In genomic region chr11:20369816-20370215, GRCh38 we compare ENCODE assay signal across 18 cellular contexts. TPM values are rescaled to one million over a fixed set of nuclear protein-coding genes. Genes with fewer than 3 reads are reported as not detected.
DNase-seq lines count a peak whose midpoint lies in the region; ATAC-seq, FAIRE-seq and TF ChIP-seq lines count a peak whose summit lies in the region.
"Had no signal": no experiment of that assay in that cellular context is flagged by ENCODE, and none has a peak within 500 bp of the region (broad histone marks: within the 10 kb centered on the region; RNA-seq: fewer than 3 reads in every experiment).

No MANE protein-coding gene starts in this region.

- in situ Hi-C loops in HAP-1 (cut with MboI; ENCODE audit: low sequenced_read_pairs), result loop anchor here (25.0 kb wide), 1 partner anchor 242 kb away; no protein-coding TSS in a partner anchor
- in situ Hi-C loops in K562 (cut with MboI), result no loop called here

- H3K9me3 ChIP-seq in HAP-1, result no peaks in the 10 kb centered on the region
- no peaks in the 10 kb centered on the region for H3K9me3 ChIP-seq in K562 (replicated peaks; ENCODE audit: control insufficient read depth, insufficient read depth, low read depth, low read length)
- H3K9me3 ChIP-seq in osteoblast (ENCODE audit: low read depth, low read length), result no peaks in the 10 kb centered on the region

- WGBS in K562 (ENCODE audit: insufficient coverage, low coverage, missing lambda C conversion rate), result 67% methylated on average over 1 of the region's 1 CpG

- H3K9me3 Mint-ChIP-seq in activated CD8-positive, alpha-beta T cell treated with anti-CD3 and anti-CD28 coated beads for 36 hours, result peaks cover 1% of the 10 kb centered on the region
- H3K9me3 Mint-ChIP-seq in activated CD8-positive, alpha-beta T cell treated with anti-CD3 and anti-CD28 coated beads, Interleukin-2, amount 10 ng/mL, durations not matched to agents 7 days and 5 days (ENCODE audit: insufficient read depth), result no peaks in the 10 kb centered on the region
- H3K9me3 Mint-ChIP-seq: CD4-positive, alpha-beta T cell had no signal

- peak overlapping the region; percentile 79; the same call in 1 of the 3 replicates for H3K27ac ChIP-seq in K562 (ENCODE audit: extremely low read depth, low read depth, low read length)
- peak overlapping the region; percentile 33 for H3K27ac ChIP-seq in substantia nigra (ENCODE audit: low read depth, low read length, poor library complexity, severe bottlenecking)
- H3K27ac ChIP-seq in osteoblast (ENCODE audit: low read depth, low read length), result no peak overlapping the region

- H3K36me3 Mint-ChIP-seq in activated CD8-positive, alpha-beta T cell treated with anti-CD3 and anti-CD28 coated beads for 36 hours (ENCODE audit: low read depth), result peaks cover 64% of the 10 kb centered on the region
- H3K36me3 Mint-ChIP-seq in activated CD8-positive, alpha-beta T cell treated with anti-CD3 and anti-CD28 coated beads, Interleukin-2, amount 10 ng/mL, durations not matched to agents 7 days and 5 days (ENCODE audit: low read depth), result peaks cover 40% of the 10 kb centered on the region

- TF ChIP-seq POLR2A in K562 (conservative IDR thresholded peaks at IDR 0.05), result no peak

- DNase-seq in activated CD8-positive, alpha-beta T cell treated with anti-CD3 and anti-CD28 coated beads for 36 hours, result no peak
- no peak for DNase-seq in activated CD8-positive, alpha-beta T cell treated with anti-CD3 and anti-CD28 coated beads, Interleukin-2, amount 10 ng/mL, durations not matched to agents 7 days and 5 days
- DNase-seq in HAP-1 (ENCODE audit: low spot score in 2 of 2), result peak; percentile 78 to 84
- DNase-seq in K562 (ENCODE audit: extremely low read depth in 1 of 4, low spot score in 3 of 4), result peak in 1 of 4 experiments; percentile 47
- peak in 3 of 49 donors; percentile 12 to 38 (median 19) for DNase-seq in substantia nigra (lab: John Stamatoyannopoulos, UW)
- DNase-seq in osteoblast (ENCODE audit: insufficient read length, low spot score, missing footprints), result no peak
- no peak for DNase-seq in AG08396 (ENCODE audit: low spot score)
- DNase-seq: AML-193; CD4-positive, alpha-beta T cell; DMS79; MV-4-11; NCI-H1417; NCI-H2029; NCI-H510A treated with DMSO at 0.1 percent for 48 hours; SHP77 treated with DMSO at 0.1 percent for 48 hours had no signal

- H3K27me3 Mint-ChIP-seq in activated CD8-positive, alpha-beta T cell treated with anti-CD3 and anti-CD28 coated beads for 36 hours, result no peaks in the 10 kb centered on the region
- no peaks in the 10 kb centered on the region for H3K27me3 Mint-ChIP-seq in activated CD8-positive, alpha-beta T cell treated with anti-CD3 and anti-CD28 coated beads, Interleukin-2, amount 10 ng/mL, durations not matched to agents 7 days and 5 days (ENCODE audit: low read depth)
- H3K27me3 Mint-ChIP-seq: CD4-positive, alpha-beta T cell had no signal

- no peaks in the 10 kb centered on the region for H3K27me3 ChIP-seq in HAP-1 (ENCODE audit: low read depth)
- H3K27me3 ChIP-seq in K562 (ENCODE audit: control insufficient read depth in 2 of 2, insufficient read depth in 2 of 2, low read length in 2 of 2), result no peaks in the 10 kb centered on the region
- no peaks in the 10 kb centered on the region for H3K27me3 ChIP-seq in osteoblast (ENCODE audit: insufficient read depth, low read length)

- H3K36me3 ChIP-seq in HAP-1 (replicated peaks), result no peaks in the 10 kb centered on the region
- H3K36me3 ChIP-seq in K562 (ENCODE audit: control insufficient read depth, insufficient read depth, low read length), result peaks cover 29% of the 10 kb centered on the region
- H3K36me3 ChIP-seq in osteoblast (ENCODE audit: insufficient read depth, low read length), result peaks cover 7% of the 10 kb centered on the region

- H3K9ac ChIP-seq in K562 (ENCODE audit: insufficient read depth in 1 of 2, low read depth in 2 of 2, low read length in 2 of 2), result no peak overlapping the region

- H3K4me3 ChIP-seq in HAP-1 (no peak overlapping the region), K562 (no peak overlapping the region), osteoblast (ENCODE audit: insufficient read depth, low read length) (no peak overlapping the region)

- TF ChIP-seq RAD21 in K562 (CRISPR knock-in tag; conservative IDR thresholded peaks at IDR 0.05 in 1 of 2, IDR thresholded peaks at IDR 0.05 in 1 of 2), result no peak

- H3K4me2 ChIP-seq in K562 (ENCODE audit: insufficient read depth, low read length) (no peak overlapping the region), osteoblast (ENCODE audit: insufficient read depth, low read length) (no peak overlapping the region)

- ATAC-seq in activated CD8-positive, alpha-beta T cell treated with anti-CD3 and anti-CD28 coated beads for 36 hours, result no peak
- ATAC-seq in activated CD8-positive, alpha-beta T cell treated with anti-CD3 and anti-CD28 coated beads, Interleukin-2, amount 10 ng/mL, durations not matched to agents 7 days and 5 days, result no peak
- no peak for ATAC-seq in K562
- no peak for ATAC-seq in GM18511 (IDR thresholded peaks at IDR 0.05; ENCODE audit: unreplicated experiment)
- ATAC-seq: HCT116 had no signal

- H3K79me2 ChIP-seq in K562 (ENCODE audit: control insufficient read depth, insufficient read depth, low read length) (peaks cover 24% of the 10 kb centered on the region), osteoblast (ENCODE audit: insufficient read depth, low read length) (peaks cover 15% of the 10 kb centered on the region)

- peaks cover 22% of the 10 kb centered on the region for H3K4me1 ChIP-seq in HAP-1
- H3K4me1 ChIP-seq in K562 (replicated peaks in 1 of 2; ENCODE audit: control insufficient read depth in 2 of 2, insufficient read depth in 2 of 2, low read length in 2 of 2), result peaks cover 3 to 42% of the 10 kb centered on the region in 2 experiments; a peak in 4 of 5 replicates
- peaks cover 24% of the 10 kb centered on the region for H3K4me1 ChIP-seq in osteoblast (ENCODE audit: insufficient read depth, low read length)

- BruUV-seq in K562 (replicated peaks; lab: Mats Ljungman, UMichigan), result no TSS peak

- H3K9me1 ChIP-seq in K562 (ENCODE audit: control insufficient read depth, insufficient read depth, low read length), result no peaks in the 10 kb centered on the region

- peak overlapping the region; percentile 38 for H3K27ac Mint-ChIP-seq in activated CD8-positive, alpha-beta T cell treated with anti-CD3 and anti-CD28 coated beads for 36 hours
- H3K27ac Mint-ChIP-seq in activated CD8-positive, alpha-beta T cell treated with anti-CD3 and anti-CD28 coated beads, Interleukin-2, amount 10 ng/mL, durations not matched to agents 7 days and 5 days, result no peak overlapping the region
- H3K27ac Mint-ChIP-seq: CD4-positive, alpha-beta T cell had no signal

- CTCF ChIA-PET in activated CD8-positive, alpha-beta T cell treated with anti-CD3 and anti-CD28 coated beads for 36 hours (lab: Charles Lee), result interaction anchor here (0.9 to 1.6 kb wide), 2 partner anchors 17 to 242 kb away, joined by 3 to 6 read pairs; no protein-coding TSS in a partner anchor
- CTCF ChIA-PET in activated CD8-positive, alpha-beta T cell treated with anti-CD3 and anti-CD28 coated beads, Interleukin-2, amount 10 ng/mL, durations not matched to agents 7 days and 5 days (lab: Charles Lee), result interaction anchor here (1.8 kb wide), 1 partner anchor 9 kb away, joined by 4 read pairs; no protein-coding TSS in a partner anchor
- CTCF ChIA-PET in K562 (lab: Yijun Ruan, JAX; ENCODE audit: low intra/inter-chr PET ratio), result interaction anchor here (0.7 kb wide), 1 partner anchor 1196 kb away, joined by 3 read pairs; no protein-coding TSS in a partner anchor

- no peak for TF ChIP-seq EP300 in K562 (IDR thresholded peaks at IDR 0.05; ENCODE audit: low read length)

- POLR2A ChIA-PET in activated CD8-positive, alpha-beta T cell treated with anti-CD3 and anti-CD28 coated beads for 36 hours (lab: Charles Lee), result no interaction called here
- POLR2A ChIA-PET in activated CD8-positive, alpha-beta T cell treated with anti-CD3 and anti-CD28 coated beads, Interleukin-2, amount 10 ng/mL, durations not matched to agents 7 days and 5 days (lab: Charles Lee), result no interaction called here
- POLR2A ChIA-PET in K562 (lab: Yijun Ruan, JAX), result no interaction called here

- FAIRE-seq in K562 (lab: Jason Lieb, UNC), result no peak

- peaks cover 41% of the 10 kb centered on the region for H3K4me1 Mint-ChIP-seq in activated CD8-positive, alpha-beta T cell treated with anti-CD3 and anti-CD28 coated beads for 36 hours (ENCODE audit: low read depth)
- H3K4me1 Mint-ChIP-seq in activated CD8-positive, alpha-beta T cell treated with anti-CD3 and anti-CD28 coated beads, Interleukin-2, amount 10 ng/mL, durations not matched to agents 7 days and 5 days (ENCODE audit: low read depth), result peaks cover 41% of the 10 kb centered on the region

- TF ChIP-seq CTCF in activated CD8-positive, alpha-beta T cell treated with anti-CD3 and anti-CD28 coated beads for 36 hours (IDR thresholded peaks at IDR 0.05), result no peak
- TF ChIP-seq CTCF in K562 (IDR thresholded peaks at IDR 0.05 in 2 of 3, conservative IDR thresholded peaks at IDR 0.05 in 1 of 3; ENCODE audit: insufficient read depth in 2 of 3, low read depth in 1 of 3, low read length in 3 of 3) (no peak), osteoblast (IDR thresholded peaks at IDR 0.05; ENCODE audit: extremely low read depth, low read depth, low read length) (no peak)

- intact Hi-C loops in activated CD8-positive, alpha-beta T cell treated with anti-CD3 and anti-CD28 coated beads for 36 hours (cut with micrococcal nuclease), result no loop called here
- intact Hi-C loops in K562 (cut with micrococcal nuclease), result no loop called here

- no peak overlapping the region for H2AFZ ChIP-seq in K562 (ENCODE audit: low read depth, low read length)
- no peak overlapping the region for H2AFZ ChIP-seq in osteoblast (ENCODE audit: low read length)

- no peak overlapping the region for H3K4me3 Mint-ChIP-seq in activated CD8-positive, alpha-beta T cell treated with anti-CD3 and anti-CD28 coated beads for 36 hours
- H3K4me3 Mint-ChIP-seq in activated CD8-positive, alpha-beta T cell treated with anti-CD3 and anti-CD28 coated beads, Interleukin-2, amount 10 ng/mL, durations not matched to agents 7 days and 5 days, result no peak overlapping the region
- H3K4me3 Mint-ChIP-seq: CD4-positive, alpha-beta T cell had no signal

- H4K20me1 ChIP-seq in K562 (replicated peaks; ENCODE audit: control insufficient read depth, insufficient read depth, low read length) (no peaks in the 10 kb centered on the region), osteoblast (ENCODE audit: insufficient read depth, low read length) (no peaks in the 10 kb centered on the region)

RNA-seq across cellular contexts. Expression of gene HTATIP2, which starts 6.3 kb away (rescaled TPM):
- total RNA-seq in activated CD8-positive, alpha-beta T cell treated with anti-CD3 and anti-CD28 coated beads for 36 hours, result 10 to 100 TPM; 42.8 to 44.8 TPM
- 10 to 100 TPM; 30.5 to 33.2 TPM for total RNA-seq in activated CD8-positive, alpha-beta T cell treated with anti-CD3 and anti-CD28 coated beads, Interleukin-2, amount 10 ng/mL, durations not matched to agents 7 days and 5 days
- 26.5 and 48.5 TPM in 2 replicates for total RNA-seq in K562 (2011; cell fraction: chromatin; rRNA removed; ENCODE audit: low replicate concordance)
- total RNA-seq in K562 (2011; cell fraction: nucleolus; rRNA removed), result 24.3 and 26.2 TPM in 2 replicates
- 35.4 and 42.0 TPM in 2 replicates for total RNA-seq in K562 (2011; cell fraction: nucleoplasm; rRNA removed)
- total RNA-seq in K562 (2014; rRNA removed), result 49.6 and 59.9 TPM in 2 replicates
- 57.4 and 63.7 TPM in 2 replicates for total RNA-seq in K562 (2014; rRNA removed; fragmentation: Illumina TruSeq; extraction: Trizol)
- total RNA-seq in K562 (2015; rRNA removed; fragmentation: Illumina TruSeq; extraction: Trizol), result 46.9 and 52.4 TPM in 2 replicates
- total RNA-seq in K562 (2021), result 45.7 and 48.3 TPM in 2 replicates
- 43.4 and 64.4 TPM in 2 replicates for polyA plus RNA-seq in K562 (2011; rRNA removed)
- 15.9 and 29.8 TPM in 2 replicates for polyA plus RNA-seq in K562 (2011; cell fraction: cytosol; rRNA removed)
- 23.9 and 34.4 TPM in 2 replicates for polyA plus RNA-seq in K562 (2011; cell fraction: nucleus; rRNA removed)
- 62.2 and 81.0 TPM in 2 replicates for polyA plus RNA-seq in K562 (2012)
- polyA plus RNA-seq in K562 (2014; fragmentation: Illumina TruSeq; extraction: Trizol), result 51.8 and 65.7 TPM in 2 replicates
- 10 to 100 TPM; 89.7 to 90.9 TPM for polyA plus RNA-seq in K562 (2014; fragmentation: Nextera tagmentation; extraction: Ambion mirVana)
- 70.4 and 74.2 TPM in 2 replicates for polyA plus RNA-seq in K562 (2014; rRNA removed)
- 49.7 and 57.3 TPM in 2 replicates for polyA minus RNA-seq in K562 (2011; rRNA and poly(A)+ RNA removed)
- 9.2 and 21.1 TPM in 2 replicates for polyA minus RNA-seq in K562 (2011; cell fraction: cytosol; rRNA and poly(A)+ RNA removed)
- polyA minus RNA-seq in K562 (2011; cell fraction: nucleus; rRNA and poly(A)+ RNA removed), result 13.9 and 16.1 TPM in 2 replicates
- 24.2 and 46.3 TPM in 2 replicates for total RNA-seq in osteoblast
- total RNA-seq: G401 had no signal

RNA-seq across cellular contexts. Expression of gene PRMT3, which starts 17.7 kb away (rescaled TPM):
- 10 to 100 TPM; 33.3 to 36.4 TPM for total RNA-seq in activated CD8-positive, alpha-beta T cell treated with anti-CD3 and anti-CD28 coated beads for 36 hours
- 10 to 100 TPM; 17.1 to 19.9 TPM for total RNA-seq in activated CD8-positive, alpha-beta T cell treated with anti-CD3 and anti-CD28 coated beads, Interleukin-2, amount 10 ng/mL, durations not matched to agents 7 days and 5 days
- total RNA-seq in K562 (2011; cell fraction: chromatin; rRNA removed; ENCODE audit: low replicate concordance), result 37.6 and 85.1 TPM in 2 replicates
- total RNA-seq in K562 (2011; cell fraction: nucleolus; rRNA removed), result 27.8 and 29.6 TPM in 2 replicates
- total RNA-seq in K562 (2011; cell fraction: nucleoplasm; rRNA removed), result 42.1 and 62.3 TPM in 2 replicates
- total RNA-seq in K562 (2014; rRNA removed) (45.4 and 46.4 TPM in 2 replicates), K562 (2014; rRNA removed; fragmentation: Illumina TruSeq; extraction: Trizol) (55.8 and 64.1 TPM in 2 replicates), K562 (2015; rRNA removed; fragmentation: Illumina TruSeq; extraction: Trizol) (43.7 and 44.2 TPM in 2 replicates), K562 (2021) (43.2 and 44.7 TPM in 2 replicates), osteoblast (20.3 and 20.6 TPM in 2 replicates)
- polyA plus RNA-seq in K562 (2011; rRNA removed) (36.3 and 62.1 TPM in 2 replicates), K562 (2014; fragmentation: Illumina TruSeq; extraction: Trizol) (44.2 and 49.8 TPM in 2 replicates), K562 (2014; fragmentation: Nextera tagmentation; extraction: Ambion mirVana) (10 to 100 TPM; 24.0 to 35.3 TPM), K562 (2014; rRNA removed) (42.8 and 44.7 TPM in 2 replicates)
- polyA plus RNA-seq in K562 (2011; cell fraction: cytosol; rRNA removed), result 14.9 and 18.5 TPM in 2 replicates
- 20.7 and 29.0 TPM in 2 replicates for polyA plus RNA-seq in K562 (2011; cell fraction: nucleus; rRNA removed)
- polyA plus RNA-seq in K562 (2012), result 23.6 and 28.6 TPM in 2 replicates
- 64.1 and 76.2 TPM in 2 replicates for polyA minus RNA-seq in K562 (2011; rRNA and poly(A)+ RNA removed)
- 11.9 and 27.8 TPM in 2 replicates for polyA minus RNA-seq in K562 (2011; cell fraction: cytosol; rRNA and poly(A)+ RNA removed)
- polyA minus RNA-seq in K562 (2011; cell fraction: nucleus; rRNA and poly(A)+ RNA removed), result 42.9 and 59.4 TPM in 2 replicates

Comparison
In these comparisons a context has a peak if more than half of its experiments do, and no peak if none do; other contexts are left out.
1. DNase-seq: peak in HAP-1 (2 of 2); none in activated CD8-positive, alpha-beta T cell treated with anti-CD3 and anti-CD28 coated beads for 36 hours (single experiment), activated CD8-positive, alpha-beta T cell treated with anti-CD3 and anti-CD28 coated beads, Interleukin-2, amount 10 ng/mL, durations not matched to agents 7 days and 5 days (single experiment), osteoblast (single experiment) and AG08396 (single experiment).